ENCODE assay signal across 15 cellular contexts in the genomic region with DNA sequence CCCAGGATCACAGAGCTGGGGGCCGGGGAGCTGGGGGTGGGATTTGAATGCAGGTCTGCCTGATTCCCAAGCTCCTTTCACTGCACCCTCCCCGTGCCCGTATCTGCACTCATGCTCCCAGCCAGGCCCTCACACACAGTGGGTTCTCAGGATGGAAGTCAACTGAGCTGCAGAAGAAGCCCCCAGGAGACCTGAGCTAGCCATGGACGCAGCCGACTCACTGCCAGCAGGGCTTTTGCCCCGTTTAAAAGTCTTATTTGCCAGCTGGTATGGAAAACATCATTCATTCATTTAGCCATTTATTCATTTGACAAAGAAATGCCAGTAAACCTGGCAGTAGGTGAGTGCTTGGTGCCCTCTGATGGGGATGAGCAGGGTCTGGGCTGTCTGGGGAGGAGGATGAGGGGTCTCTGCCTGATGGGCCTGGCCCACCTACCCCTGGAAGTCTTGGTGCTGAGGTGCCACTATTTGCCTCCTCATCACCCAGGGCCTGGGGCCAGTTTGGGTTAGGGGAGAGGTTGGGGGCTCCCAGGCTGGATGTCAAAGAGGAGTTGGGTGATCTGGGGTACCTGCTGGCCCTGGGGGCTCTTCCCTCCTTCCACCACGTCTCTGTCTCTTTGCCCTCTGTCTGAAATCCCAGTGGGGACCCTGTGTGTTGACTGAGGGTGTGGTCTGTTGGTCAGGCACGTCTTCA. TPM values are rescaled to one million over a fixed set of nuclear protein-coding genes. Genes with fewer than 3 reads are reported as not detected.
DNase-seq lines count a peak whose midpoint lies in the region; ATAC-seq and TF ChIP-seq lines count a peak whose summit lies in the region.
"Had no signal": no experiment of that assay in that cellular context is flagged by ENCODE, and none has a peak within 500 bp of the region (broad histone marks: within the 10 kb centered on the region; RNA-seq: fewer than 3 reads in every experiment).

No MANE protein-coding gene starts in this region.

- no peaks in the 10 kb centered on the region for H3K36me3 ChIP-seq in mesenchymal stem cell (ENCODE audit: control insufficient read depth in 1 of 2, insufficient read depth in 2 of 2, low read depth in 1 of 2, low read length in 2 of 2)
- no peaks in the 10 kb centered on the region for H3K36me3 ChIP-seq in transverse colon
- H3K36me3 ChIP-seq: ascending aorta, ovary had no signal

- H2AFZ ChIP-seq in mesenchymal stem cell (ENCODE audit: low read depth, low read length), result no peak overlapping the region

- H3K23ac ChIP-seq in mesenchymal stem cell (ENCODE audit: low read length in 2 of 2), result no peak overlapping the region

- peak overlapping the region; percentile 22 for H4K8ac ChIP-seq in mesenchymal stem cell (ENCODE audit: low read length)

- H3K18ac ChIP-seq in mesenchymal stem cell (ENCODE audit: low read depth in 1 of 2, low read length in 2 of 2), result no peak overlapping the region

- intact Hi-C loops in Right ventricle myocardium inferior (cut with DNase I) (no loop called here), left cardiac atrium (cut with DNase I) (no loop called here), transverse colon (cut with DNase I; ENCODE audit: low total_unique reads) (no loop called here)

- ATAC-seq in Right ventricle myocardium inferior (no peak), left cardiac atrium (no peak)
- ATAC-seq in activated naive CD4-positive, alpha-beta T cell treated with anti-CD3 and anti-CD28 coated beads, Interleukin-2, amount 50 U/mL, for 72 hours, result no peak
- ATAC-seq: PC-3 had no signal

- H4K91ac ChIP-seq in mesenchymal stem cell (ENCODE audit: low read length), result no peak overlapping the region

- no peaks in the 10 kb centered on the region for H3K79me1 ChIP-seq in mesenchymal stem cell (replicated peaks; ENCODE audit: low read length, poor library complexity, severe bottlenecking)

- H2BK15ac ChIP-seq in mesenchymal stem cell (ENCODE audit: low read depth, poor library complexity, severe bottlenecking), result no peak overlapping the region

- in situ Hi-C loops in transverse colon (cut with MboI; ENCODE audit: low pct_ligation_motif_present in 1 of 4, low pct_unique_long_range_greater_than_20kb in 1 of 4, low sequenced_read_pairs in 3 of 4), result no loop called here

- peaks cover 4 to 5% of the 10 kb centered on the region in 2 donors for H3K9me3 Mint-ChIP-seq in activated naive CD4-positive, alpha-beta T cell treated with anti-CD3 and anti-CD28 coated beads, Interleukin-2, amount 50 U/mL, for 72 hours
- H3K9me3 Mint-ChIP-seq: H9 had no signal

- H3K27me3 ChIP-seq in mesenchymal stem cell (ENCODE audit: control insufficient read depth in 1 of 2, insufficient read depth in 1 of 2, low read length in 2 of 2), result peaks cover 0 to 3% of the 10 kb centered on the region in 2 experiments
- no peaks in the 10 kb centered on the region for H3K27me3 ChIP-seq in transverse colon
- H3K27me3 ChIP-seq: ascending aorta, ovary had no signal

- H3K4me3 ChIP-seq in mesenchymal stem cell (ENCODE audit: insufficient read depth in 1 of 2, low read depth in 1 of 2, low read length in 2 of 2) (no peak overlapping the region), transverse colon (no peak overlapping the region)
- H3K4me3 ChIP-seq: ovary had no signal

- no peak overlapping the region for H3K4ac ChIP-seq in mesenchymal stem cell (ENCODE audit: low read depth in 1 of 2, low read length in 2 of 2)

- H2BK120ac ChIP-seq in mesenchymal stem cell (ENCODE audit: low read depth, low read length), result no peak overlapping the region

- H2AK5ac ChIP-seq in mesenchymal stem cell (ENCODE audit: low read length, severe bottlenecking), result no peak overlapping the region

- TF ChIP-seq CTCF in transverse colon (IDR thresholded peaks at IDR 0.05), result no peak

- no peak overlapping the region for H3K14ac ChIP-seq in mesenchymal stem cell (ENCODE audit: low read length in 2 of 2)

- peak; percentile 52 for DNase-seq in Right ventricle myocardium inferior (ENCODE audit: missing footprints)
- DNase-seq in left cardiac atrium, result no peak
- DNase-seq in activated naive CD4-positive, alpha-beta T cell treated with anti-CD3 and anti-CD28 coated beads, Interleukin-2, amount 50 U/mL, for 72 hours (ENCODE audit: low spot score in 2 of 2), result no peak
- no peak for DNase-seq in mesenchymal stem cell
- no peak for DNase-seq in transverse colon
- DNase-seq in activated CD4-positive, CD25-positive, alpha-beta regulatory T cell (lab: John Stamatoyannopoulos, UW), result no peak
- no peak for DNase-seq in GM19238 (ENCODE audit: insufficient read length, low spot score)
- no peak for DNase-seq in NCI-H2081 (lab: John Stamatoyannopoulos, UW)
- DNase-seq: effector CD8-positive, alpha-beta T cell; H9; MV-4-11; NCI-H345; ovary; PC-3 had no signal

- no peak overlapping the region for H3K27ac ChIP-seq in mesenchymal stem cell (ENCODE audit: low read length, poor library complexity, severe bottlenecking)
- peak overlapping the region; percentile 83 to 87 (median 86) for H3K27ac ChIP-seq in transverse colon
- H3K27ac ChIP-seq: ovary had no signal

- H3K9me3 ChIP-seq in mesenchymal stem cell (ENCODE audit: control insufficient read depth, low read length) (no peaks in the 10 kb centered on the region), transverse colon (no peaks in the 10 kb centered on the region)
- H3K9me3 ChIP-seq: ascending aorta, ovary had no signal

- peak overlapping the region; percentile 77 to 96 for H3K27ac Mint-ChIP-seq in activated naive CD4-positive, alpha-beta T cell treated with anti-CD3 and anti-CD28 coated beads, Interleukin-2, amount 50 U/mL, for 72 hours
- H3K27ac Mint-ChIP-seq: H9 had no signal

- H3K36me3 Mint-ChIP-seq in activated naive CD4-positive, alpha-beta T cell treated with anti-CD3 and anti-CD28 coated beads, Interleukin-2, amount 50 U/mL, for 72 hours, result peaks cover 23 to 46% of the 10 kb centered on the region in 2 donors

- no peak for TF ChIP-seq POLR2A in transverse colon (IDR thresholded peaks at IDR 0.05)

- H2BK5ac ChIP-seq in mesenchymal stem cell (ENCODE audit: low read depth, low read length, poor library complexity, severe bottlenecking), result no peak overlapping the region

- no peak overlapping the region for H3K4me2 ChIP-seq in mesenchymal stem cell (ENCODE audit: low read length, poor library complexity, severe bottlenecking)

- H3K4me1 ChIP-seq in mesenchymal stem cell (ENCODE audit: control insufficient read depth, insufficient read depth, low read depth, low read length), result peaks cover 17% of the 10 kb centered on the region
- H3K4me1 ChIP-seq in transverse colon, result peaks cover 0 to 42% (median 18%) of the 10 kb centered on the region in 4 donors

- H3K9ac ChIP-seq in mesenchymal stem cell (ENCODE audit: low read length), result no peak overlapping the region

- no peak overlapping the region for H2BK12ac ChIP-seq in mesenchymal stem cell (ENCODE audit: low read length in 2 of 2)

- WGBS in mesenchymal stem cell, result 88% methylated on average over 5 of the region's 8 CpGs
- 76% methylated on average over 8 of the region's 8 CpGs; no CpG with 5 or more reads in 1 of the 2 donors for WGBS in transverse colon (ENCODE audit: low coverage in 1 of 2), 2 donors

- TF ChIP-seq EP300 in transverse colon (IDR thresholded peaks at IDR 0.05; ENCODE audit: low read depth), result no peak

RNA-seq across cellular contexts. Expression of a gene that starts 2.8 kb away (rescaled TPM):
- 19.0 TPM for total RNA-seq in Right ventricle myocardium inferior
- 10 to 100 TPM; 28.3 to 28.5 TPM for total RNA-seq in left cardiac atrium
- 100 to 1,000 TPM in 1 of 2 donors, 10 to 100 TPM in 1; 98.1 to 143 TPM for total RNA-seq in activated naive CD4-positive, alpha-beta T cell treated with anti-CD3 and anti-CD28 coated beads, Interleukin-2, amount 50 U/mL, for 72 hours
- polyA plus RNA-seq in mesenchymal stem cell (2013, experiment 1 of 2), result 35.0 TPM
- polyA plus RNA-seq in mesenchymal stem cell (2013, experiment 2 of 2), result 35.2 TPM
- 10 to 100 TPM; 11.1 to 17.3 (median 15.3) TPM for total RNA-seq in transverse colon
